Comparison of ENCODE assay signal across 1 cellular context in the genomic region with DNA sequence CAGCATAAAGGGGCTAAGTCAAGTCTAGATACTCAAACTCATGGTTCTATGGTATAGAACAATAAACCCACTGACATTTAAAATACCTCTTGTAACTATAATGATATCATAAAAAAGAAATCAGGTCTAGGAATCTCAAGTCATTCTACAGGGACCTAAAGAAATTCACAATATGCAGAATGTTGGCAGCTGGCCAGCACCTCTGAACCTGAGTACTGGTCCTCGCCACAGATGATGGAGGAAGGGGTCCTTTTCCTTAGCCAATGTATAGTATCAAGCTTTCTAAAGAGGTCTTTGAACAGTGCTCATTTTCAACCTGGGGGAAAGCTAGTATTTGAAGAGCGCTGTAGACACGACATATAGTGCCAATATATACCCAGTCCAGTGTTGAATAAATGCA.
TF ChIP-seq lines count a peak whose summit lies in the region.

No MANE protein-coding gene starts in this region.

TF ChIP-seq in GM23338, 12 proteins besides CTCF, POLR2A, EP300 and RAD21 (continued from another document):
- TF ChIP-seq, protein P1, sequence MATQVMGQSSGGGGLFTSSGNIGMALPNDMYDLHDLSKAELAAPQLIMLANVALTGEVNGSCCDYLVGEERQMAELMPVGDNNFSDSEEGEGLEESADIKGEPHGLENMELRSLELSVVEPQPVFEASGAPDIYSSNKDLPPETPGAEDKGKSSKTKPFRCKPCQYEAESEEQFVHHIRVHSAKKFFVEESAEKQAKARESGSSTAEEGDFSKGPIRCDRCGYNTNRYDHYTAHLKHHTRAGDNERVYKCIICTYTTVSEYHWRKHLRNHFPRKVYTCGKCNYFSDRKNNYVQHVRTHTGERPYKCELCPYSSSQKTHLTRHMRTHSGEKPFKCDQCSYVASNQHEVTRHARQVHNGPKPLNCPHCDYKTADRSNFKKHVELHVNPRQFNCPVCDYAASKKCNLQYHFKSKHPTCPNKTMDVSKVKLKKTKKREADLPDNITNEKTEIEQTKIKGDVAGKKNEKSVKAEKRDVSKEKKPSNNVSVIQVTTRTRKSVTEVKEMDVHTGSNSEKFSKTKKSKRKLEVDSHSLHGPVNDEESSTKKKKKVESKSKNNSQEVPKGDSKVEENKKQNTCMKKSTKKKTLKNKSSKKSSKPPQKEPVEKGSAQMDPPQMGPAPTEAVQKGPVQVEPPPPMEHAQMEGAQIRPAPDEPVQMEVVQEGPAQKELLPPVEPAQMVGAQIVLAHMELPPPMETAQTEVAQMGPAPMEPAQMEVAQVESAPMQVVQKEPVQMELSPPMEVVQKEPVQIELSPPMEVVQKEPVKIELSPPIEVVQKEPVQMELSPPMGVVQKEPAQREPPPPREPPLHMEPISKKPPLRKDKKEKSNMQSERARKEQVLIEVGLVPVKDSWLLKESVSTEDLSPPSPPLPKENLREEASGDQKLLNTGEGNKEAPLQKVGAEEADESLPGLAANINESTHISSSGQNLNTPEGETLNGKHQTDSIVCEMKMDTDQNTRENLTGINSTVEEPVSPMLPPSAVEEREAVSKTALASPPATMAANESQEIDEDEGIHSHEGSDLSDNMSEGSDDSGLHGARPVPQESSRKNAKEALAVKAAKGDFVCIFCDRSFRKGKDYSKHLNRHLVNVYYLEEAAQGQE (IDR thresholded peaks at IDR 0.05; ENCODE audit: unreplicated experiment): no peak
- TF ChIP-seq JUNB (IDR thresholded peaks at IDR 0.05; ENCODE audit: unreplicated experiment): no peak
- TF ChIP-seq ZNF331 (CRISPR knock-in tag; IDR thresholded peaks at IDR 0.05; ENCODE audit: low read depth): no peak
- TF ChIP-seq, protein P2, sequence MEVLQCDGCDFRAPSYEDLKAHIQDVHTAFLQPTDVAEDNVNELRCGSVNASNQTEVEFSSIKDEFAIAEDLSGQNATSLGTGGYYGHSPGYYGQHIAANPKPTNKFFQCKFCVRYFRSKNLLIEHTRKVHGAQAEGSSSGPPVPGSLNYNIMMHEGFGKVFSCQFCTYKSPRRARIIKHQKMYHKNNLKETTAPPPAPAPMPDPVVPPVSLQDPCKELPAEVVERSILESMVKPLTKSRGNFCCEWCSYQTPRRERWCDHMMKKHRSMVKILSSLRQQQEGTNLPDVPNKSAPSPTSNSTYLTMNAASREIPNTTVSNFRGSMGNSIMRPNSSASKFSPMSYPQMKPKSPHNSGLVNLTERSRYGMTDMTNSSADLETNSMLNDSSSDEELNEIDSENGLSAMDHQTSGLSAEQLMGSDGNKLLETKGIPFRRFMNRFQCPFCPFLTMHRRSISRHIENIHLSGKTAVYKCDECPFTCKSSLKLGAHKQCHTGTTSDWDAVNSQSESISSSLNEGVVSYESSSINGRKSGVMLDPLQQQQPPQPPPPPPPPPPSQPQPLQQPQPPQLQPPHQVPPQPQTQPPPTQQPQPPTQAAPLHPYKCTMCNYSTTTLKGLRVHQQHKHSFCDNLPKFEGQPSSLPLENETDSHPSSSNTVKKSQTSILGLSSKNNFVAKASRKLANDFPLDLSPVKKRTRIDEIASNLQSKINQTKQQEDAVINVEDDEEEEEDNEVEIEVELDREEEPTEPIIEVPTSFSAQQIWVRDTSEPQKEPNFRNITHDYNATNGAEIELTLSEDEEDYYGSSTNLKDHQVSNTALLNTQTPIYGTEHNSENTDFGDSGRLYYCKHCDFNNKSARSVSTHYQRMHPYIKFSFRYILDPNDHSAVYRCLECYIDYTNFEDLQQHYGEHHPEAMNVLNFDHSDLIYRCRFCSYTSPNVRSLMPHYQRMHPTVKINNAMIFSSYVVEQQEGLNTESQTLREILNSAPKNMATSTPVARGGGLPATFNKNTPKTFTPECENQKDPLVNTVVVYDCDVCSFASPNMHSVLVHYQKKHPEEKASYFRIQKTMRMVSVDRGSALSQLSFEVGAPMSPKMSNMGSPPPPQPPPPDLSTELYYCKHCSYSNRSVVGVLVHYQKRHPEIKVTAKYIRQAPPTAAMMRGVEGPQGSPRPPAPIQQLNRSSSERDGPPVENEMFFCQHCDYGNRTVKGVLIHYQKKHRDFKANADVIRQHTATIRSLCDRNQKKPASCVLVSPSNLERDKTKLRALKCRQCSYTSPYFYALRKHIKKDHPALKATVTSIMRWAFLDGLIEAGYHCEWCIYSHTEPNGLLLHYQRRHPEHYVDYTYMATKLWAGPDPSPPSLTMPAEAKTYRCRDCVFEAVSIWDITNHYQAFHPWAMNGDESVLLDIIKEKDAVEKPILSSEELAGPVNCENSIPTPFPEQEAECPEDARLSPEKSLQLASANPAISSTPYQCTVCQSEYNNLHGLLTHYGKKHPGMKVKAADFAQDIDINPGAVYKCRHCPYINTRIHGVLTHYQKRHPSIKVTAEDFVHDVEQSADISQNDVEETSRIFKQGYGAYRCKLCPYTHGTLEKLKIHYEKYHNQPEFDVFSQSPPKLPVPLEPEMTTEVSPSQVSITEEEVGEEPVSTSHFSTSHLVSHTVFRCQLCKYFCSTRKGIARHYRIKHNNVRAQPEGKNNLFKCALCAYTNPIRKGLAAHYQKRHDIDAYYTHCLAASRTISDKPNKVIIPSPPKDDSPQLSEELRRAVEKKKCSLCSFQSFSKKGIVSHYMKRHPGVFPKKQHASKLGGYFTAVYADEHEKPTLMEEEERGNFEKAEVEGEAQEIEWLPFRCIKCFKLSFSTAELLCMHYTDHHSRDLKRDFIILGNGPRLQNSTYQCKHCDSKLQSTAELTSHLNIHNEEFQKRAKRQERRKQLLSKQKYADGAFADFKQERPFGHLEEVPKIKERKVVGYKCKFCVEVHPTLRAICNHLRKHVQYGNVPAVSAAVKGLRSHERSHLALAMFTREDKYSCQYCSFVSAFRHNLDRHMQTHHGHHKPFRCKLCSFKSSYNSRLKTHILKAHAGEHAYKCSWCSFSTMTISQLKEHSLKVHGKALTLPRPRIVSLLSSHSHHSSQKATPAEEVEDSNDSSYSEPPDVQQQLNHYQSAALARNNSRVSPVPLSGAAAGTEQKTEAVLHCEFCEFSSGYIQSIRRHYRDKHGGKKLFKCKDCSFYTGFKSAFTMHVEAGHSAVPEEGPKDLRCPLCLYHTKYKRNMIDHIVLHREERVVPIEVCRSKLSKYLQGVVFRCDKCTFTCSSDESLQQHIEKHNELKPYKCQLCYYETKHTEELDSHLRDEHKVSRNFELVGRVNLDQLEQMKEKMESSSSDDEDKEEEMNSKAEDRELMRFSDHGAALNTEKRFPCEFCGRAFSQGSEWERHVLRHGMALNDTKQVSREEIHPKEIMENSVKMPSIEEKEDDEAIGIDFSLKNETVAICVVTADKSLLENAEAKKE (CRISPR knock-in tag; IDR thresholded peaks at IDR 0.05): no peak
- no peak for TF ChIP-seq POLR2AphosphoS5 (IDR thresholded peaks at IDR 0.05; ENCODE audit: low read depth)
- TF ChIP-seq STAT1 (IDR thresholded peaks at IDR 0.05; ENCODE audit: unreplicated experiment): no peak
- TF ChIP-seq, protein P3, sequence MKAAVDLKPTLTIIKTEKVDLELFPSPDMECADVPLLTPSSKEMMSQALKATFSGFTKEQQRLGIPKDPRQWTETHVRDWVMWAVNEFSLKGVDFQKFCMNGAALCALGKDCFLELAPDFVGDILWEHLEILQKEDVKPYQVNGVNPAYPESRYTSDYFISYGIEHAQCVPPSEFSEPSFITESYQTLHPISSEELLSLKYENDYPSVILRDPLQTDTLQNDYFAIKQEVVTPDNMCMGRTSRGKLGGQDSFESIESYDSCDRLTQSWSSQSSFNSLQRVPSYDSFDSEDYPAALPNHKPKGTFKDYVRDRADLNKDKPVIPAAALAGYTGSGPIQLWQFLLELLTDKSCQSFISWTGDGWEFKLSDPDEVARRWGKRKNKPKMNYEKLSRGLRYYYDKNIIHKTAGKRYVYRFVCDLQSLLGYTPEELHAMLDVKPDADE (IDR thresholded peaks at IDR 0.05): no peak
